ENCODE assay signal across 22 cellular contexts in genomic region chr15:87508086-87508485, GRCh38.
"Had no signal": no experiment of that assay in that cellular context is flagged by ENCODE, and none has a peak within 500 bp of the region (broad histone marks: within the 10 kb centered on the region; RNA-seq: fewer than 3 reads in every experiment).

No MANE protein-coding gene starts in this region.

- H2AFZ ChIP-seq: neural progenitor cell, parathyroid adenoma had no signal

- H3K27ac ChIP-seq: heart left ventricle, neural progenitor cell, neutrophil, parathyroid adenoma, right atrium auricular region, right lobe of liver, spleen, tibial nerve, uterus had no signal

- H3K4me1 ChIP-seq: neural progenitor cell, parathyroid adenoma, right atrium auricular region, right lobe of liver, spleen, tibial nerve, uterus had no signal

- H3K9me3 ChIP-seq: heart left ventricle, neutrophil, right atrium auricular region, right lobe of liver, tibial nerve, uterus had no signal

- H3K27me3 ChIP-seq: heart left ventricle, neural progenitor cell, neutrophil, right atrium auricular region, right lobe of liver, spleen, tibial nerve, uterus had no signal

- DNase-seq: heart left ventricle; hypothalamus; immature natural killer cell; kidney; mesendoderm; naive B cell; natural killer cell; nephron progenitor cell; occipital lobe; right lobe of liver; small intestine; spleen; stimulated activated CD4-positive, alpha-beta T cell treated with anti-CD3 and anti-CD28 coated beads, Interleukin-4, amount 100 ng/mL, for 24 hours; stimulated activated naive CD4-positive, alpha-beta T cell; uterus had no signal

- H3K79me2 ChIP-seq: parathyroid adenoma had no signal

- H3K9ac ChIP-seq: neural progenitor cell, parathyroid adenoma had no signal

- ATAC-seq: natural killer cell; right lobe of liver; stimulated activated effector memory CD8-positive, alpha-beta T cell treated with anti-CD3 and anti-CD28 coated beads, Interleukin-12 subunit alpha, Interleukin-12 subunit beta, amount 100 ng/mL, for 72 hours had no signal

- H3K4me2 ChIP-seq: neural progenitor cell had no signal

- H3K36me3 ChIP-seq: heart left ventricle, neural progenitor cell, neutrophil, right atrium auricular region, right lobe of liver, spleen, tibial nerve, uterus had no signal

- H3K4me3 ChIP-seq: heart left ventricle, lung, neural progenitor cell, right atrium auricular region, right lobe of liver, spleen, tibial nerve, uterus had no signal
